16 cellular contexts compared by ENCODE assay signal in genomic region chr19:14198384-14199376, GRCh38. TPM values are rescaled to one million over a fixed set of nuclear protein-coding genes. Genes with fewer than 3 reads are reported as not detected.
DNase-seq lines count a peak whose midpoint lies in the region; ATAC-seq, FAIRE-seq and TF ChIP-seq lines count a peak whose summit lies in the region.
"Had no signal": no experiment of that assay in that cellular context is flagged by ENCODE, and none has a peak within 500 bp of the region (broad histone marks: within the 10 kb centered on the region; RNA-seq: fewer than 3 reads in every experiment).

No MANE protein-coding gene starts in this region.

- ATAC-seq in K562 = peak; percentile 11; the same call in 1 of the 3 replicates
- ATAC-seq in body of pancreas = no peak
- no peak for ATAC-seq in HG03095 (IDR thresholded peaks at IDR 0.05; ENCODE audit: unreplicated experiment)

- H3K27me3 ChIP-seq in K562 (ENCODE audit: control insufficient read depth in 2 of 2, insufficient read depth in 2 of 2, low read length in 2 of 2) (no peaks in the 10 kb centered on the region), osteoblast (ENCODE audit: insufficient read depth, low read length) (no peaks in the 10 kb centered on the region), body of pancreas (no peaks in the 10 kb centered on the region)

- no peak for TF ChIP-seq EP300 in K562 (IDR thresholded peaks at IDR 0.05; ENCODE audit: low read length)

- no peaks in the 10 kb centered on the region for H3K9me1 ChIP-seq in K562 (ENCODE audit: control insufficient read depth, insufficient read depth, low read length)

- H3K4me3 ChIP-seq in NB4 (ENCODE audit: low read depth, low read length) (no peak overlapping the region), K562 (no peak overlapping the region), osteoblast (ENCODE audit: insufficient read depth, low read length) (no peak overlapping the region), body of pancreas (no peak overlapping the region)
- H3K4me3 ChIP-seq: smooth muscle cell, thoracic aorta had no signal

- H3K9ac ChIP-seq in K562 (ENCODE audit: insufficient read depth in 1 of 2, low read depth in 2 of 2, low read length in 2 of 2) = peak overlapping the region in 1 of 2 experiments; percentile 26; a peak in 1 of 4 replicates

- WGBS in K562 (ENCODE audit: insufficient coverage, low coverage, missing lambda C conversion rate) = 74% methylated on average over 14 of the region's 18 CpGs
- 77 to 83% methylated on average over 14 to 18 of the region's 18 CpGs for WGBS in body of pancreas, 2 donors

- H4K20me1 ChIP-seq in K562 (replicated peaks; ENCODE audit: control insufficient read depth, insufficient read depth, low read length) = peaks cover 8% of the 10 kb centered on the region; the same call in 1 of the 2 replicates
- no peaks in the 10 kb centered on the region for H4K20me1 ChIP-seq in osteoblast (ENCODE audit: insufficient read depth, low read length)

- H3K4me2 ChIP-seq in K562 (ENCODE audit: insufficient read depth, low read length) = no peak overlapping the region
- H3K4me2 ChIP-seq in osteoblast (ENCODE audit: insufficient read depth, low read length) = no peak overlapping the region
- H3K4me2 ChIP-seq: smooth muscle cell had no signal

- H3K4me1 ChIP-seq in K562 (replicated peaks in 1 of 2; ENCODE audit: control insufficient read depth in 2 of 2, insufficient read depth in 2 of 2, low read length in 2 of 2) (peaks cover 0 to 12% of the 10 kb centered on the region in 2 experiments; a peak in 2 of 5 replicates), osteoblast (ENCODE audit: insufficient read depth, low read length) (no peaks in the 10 kb centered on the region), body of pancreas (no peaks in the 10 kb centered on the region)

- CTCF ChIA-PET in K562 (lab: Yijun Ruan, JAX; ENCODE audit: low intra/inter-chr PET ratio) = interaction anchor here (0.6 to 1.1 kb wide), 4 partner anchors 142 to 268 kb away, joined by 3 to 6 read pairs (median 4); no protein-coding TSS in a partner anchor

- intact Hi-C loops in K562 (cut with micrococcal nuclease) = loop anchor here (2.0 to 10.0 kb wide), 2 partner anchors 150 to 286 kb away; no protein-coding TSS in a partner anchor
- intact Hi-C loops in body of pancreas (cut with DNase I) = no loop called here

- no peak overlapping the region for H2AFZ ChIP-seq in K562 (ENCODE audit: low read depth, low read length)
- H2AFZ ChIP-seq in osteoblast (ENCODE audit: low read length) = no peak overlapping the region

- POLR2A ChIA-PET in K562 (lab: Yijun Ruan, JAX) = interaction anchor here (0.6 to 1.2 kb wide), 4 partner anchors 15 to 259 kb away, joined by 3 to 4 read pairs (median 3); no protein-coding TSS in a partner anchor

- BruUV-seq in K562 (replicated peaks; lab: Mats Ljungman, UMichigan) = no TSS peak

- in situ Hi-C loops in K562 (cut with MboI) = loop anchor here (5.0 kb wide), 2 partner anchors 149 to 279 kb away; partner anchors contain the start of gene PTGER1

- peaks cover 9% of the 10 kb centered on the region for H3K79me2 ChIP-seq in K562 (ENCODE audit: control insufficient read depth, insufficient read depth, low read length)
- no peaks in the 10 kb centered on the region for H3K79me2 ChIP-seq in osteoblast (ENCODE audit: insufficient read depth, low read length)

- TF ChIP-seq CTCF in NB4 (IDR thresholded peaks at IDR 0.05; ENCODE audit: low read depth, low read length) (peak; percentile 27), K562 (IDR thresholded peaks at IDR 0.05 in 2 of 3, conservative IDR thresholded peaks at IDR 0.05 in 1 of 3; ENCODE audit: insufficient read depth in 2 of 3, low read depth in 1 of 3, low read length in 3 of 3) (peak; percentile 25 to 47 (median 34); a peak in 4 of 6 replicates), osteoblast (IDR thresholded peaks at IDR 0.05; ENCODE audit: extremely low read depth, low read depth, low read length) (no peak), body of pancreas (IDR thresholded peaks at IDR 0.05) (no peak)

- peak; percentile 39 for DNase-seq in NCI-H2171 treated with DMSO at 0.1 percent for 48 hours (lab: John Stamatoyannopoulos, UW)
- DNase-seq in NCI-H2171 (lab: John Stamatoyannopoulos, UW) = no peak
- peak; percentile 66 for DNase-seq in NB4 (ENCODE audit: low read depth)
- peak in 1 of 4 experiments; percentile 33 for DNase-seq in K562 (ENCODE audit: extremely low read depth in 1 of 4, low spot score in 3 of 4)
- DNase-seq in osteoblast (ENCODE audit: insufficient read length, low spot score, missing footprints) = peak; percentile 52
- no peak for DNase-seq in body of pancreas
- DNase-seq in activated CD4-positive, CD25-positive, alpha-beta regulatory T cell (lab: John Stamatoyannopoulos, UW) = no peak
- DNase-seq: activated T-cell treated with anti-CD3 and anti-CD28 coated beads for 4 hours, aorta, DMS153, KBM-7 had no signal

- TF ChIP-seq POLR2A in NB4 (IDR thresholded peaks at IDR 0.05; ENCODE audit: extremely low read depth, insufficient read length) = no peak
- no peak for TF ChIP-seq POLR2A in K562 (conservative IDR thresholded peaks at IDR 0.05)
- no peak for TF ChIP-seq POLR2A in body of pancreas (IDR thresholded peaks at IDR 0.05)

- H3K27ac ChIP-seq in K562 (ENCODE audit: extremely low read depth, low read depth, low read length) (no peak overlapping the region), osteoblast (ENCODE audit: low read depth, low read length) (no peak overlapping the region), body of pancreas (no peak overlapping the region)
- H3K27ac ChIP-seq: thoracic aorta had no signal

- H3K9me3 ChIP-seq in K562 (replicated peaks; ENCODE audit: control insufficient read depth, insufficient read depth, low read depth, low read length) = no peaks in the 10 kb centered on the region
- H3K9me3 ChIP-seq in osteoblast (ENCODE audit: low read depth, low read length) = no peaks in the 10 kb centered on the region
- no peaks in the 10 kb centered on the region for H3K9me3 ChIP-seq in body of pancreas
- H3K9me3 ChIP-seq: thoracic aorta had no signal

- FAIRE-seq in K562 (lab: Jason Lieb, UNC) = no peak
- FAIRE-seq: GM18507, TTC549 had no signal

- H3K36me3 ChIP-seq in K562 (ENCODE audit: control insufficient read depth, insufficient read depth, low read length) (no peaks in the 10 kb centered on the region), osteoblast (ENCODE audit: insufficient read depth, low read length) (no peaks in the 10 kb centered on the region), body of pancreas (replicated peaks in 1 of 2; ENCODE audit: insufficient read depth in 1 of 2, low read depth in 2 of 2) (no peaks in the 10 kb centered on the region)
- H3K36me3 ChIP-seq: thoracic aorta had no signal

- TF ChIP-seq RAD21 in K562 (CRISPR knock-in tag; conservative IDR thresholded peaks at IDR 0.05 in 1 of 2, IDR thresholded peaks at IDR 0.05 in 1 of 2) = peak in 1 of 2 experiments; percentile 45; a peak in 2 of 4 replicates

TF ChIP-seq in K562, 482 proteins besides CTCF, POLR2A, EP300 and RAD21:
- TF ChIP-seq VEZF1 (CRISPR knock-in tag; IDR thresholded peaks at IDR 0.05) (peak; percentile 28; the same call in 1 of the 2 replicates), BCOR (IDR thresholded peaks at IDR 0.05) (0 out of 2 replicates have a peak, but pooled peaks have one; percentile 7), ZFP36 (IDR thresholded peaks at IDR 0.05; ENCODE audit: low read depth, low read length, partially characterized antibody) (peak; percentile 85), BRF1 (IDR thresholded peaks at IDR 0.05; ENCODE audit: borderline replicate concordance, extremely low read depth, insufficient read length) (no peak), FOXA3 (CRISPR knock-in tag; conservative IDR thresholded peaks at IDR 0.05 in 1 of 2, IDR thresholded peaks at IDR 0.05 in 1 of 2) (no peak), SRSF7 (optimal IDR thresholded peaks at IDR 0.05; ENCODE audit: low read depth, low read length) (no peak)
TF ChIP-seq in K562: peak in this region for 3.

RNA-seq across cellular contexts. Expression of gene ADGRL1, which starts 7.3 kb away (rescaled TPM):
- total RNA-seq in K562 (2011; cell fraction: chromatin; rRNA removed; ENCODE audit: low replicate concordance) = 52.8 and 150 TPM in 2 replicates
- total RNA-seq in K562 (2011; cell fraction: nucleolus; rRNA removed) = 73.8 and 77.4 TPM in 2 replicates
- 64.1 and 80.0 TPM in 2 replicates for total RNA-seq in K562 (2011; cell fraction: nucleoplasm; rRNA removed)
- total RNA-seq in K562 (2014; rRNA removed) (10.9 TPM in 2 replicates), K562 (2014; rRNA removed; fragmentation: Illumina TruSeq; extraction: Trizol) (2.8 and 3.3 TPM in 2 replicates), K562 (2015; rRNA removed; fragmentation: Illumina TruSeq; extraction: Trizol) (6.7 and 7.6 TPM in 2 replicates), K562 (2021) (33.2 and 37.0 TPM in 2 replicates), osteoblast (2.5 and 2.9 TPM in 2 replicates), body of pancreas (10 to 100 TPM; 12.5 to 16.5 TPM)
- polyA plus RNA-seq in K562 (2011; rRNA removed) (8.6 and 14.7 TPM in 2 replicates), K562 (2014; fragmentation: Illumina TruSeq; extraction: Trizol) (10.8 and 16.6 TPM in 2 replicates), K562 (2014; fragmentation: Nextera tagmentation; extraction: Ambion mirVana) (under 1 TPM; 0.14 to 0.27 TPM), K562 (2014; rRNA removed) (12.6 and 20.3 TPM in 2 replicates)
- 10.0 and 19.9 TPM in 2 replicates for polyA plus RNA-seq in K562 (2011; cell fraction: cytosol; rRNA removed)
- 50.7 and 75.0 TPM in 2 replicates for polyA plus RNA-seq in K562 (2011; cell fraction: nucleus; rRNA removed)
- polyA plus RNA-seq in K562 (2012) = 12.4 and 16.3 TPM in 2 replicates
- polyA minus RNA-seq in K562 (2011; rRNA and poly(A)+ RNA removed) = 9.3 and 13.3 TPM in 2 replicates
- polyA minus RNA-seq in K562 (2011; cell fraction: cytosol; rRNA and poly(A)+ RNA removed) = 31.3 and 46.7 TPM in 2 replicates
- 17.5 and 24.1 TPM in 2 replicates for polyA minus RNA-seq in K562 (2011; cell fraction: nucleus; rRNA and poly(A)+ RNA removed)

Comparison
In these comparisons a context has a peak if more than half of its experiments do, and no peak if none do; other contexts are left out.
1. DNase-seq: peak in NCI-H2171 treated with DMSO at 0.1 percent for 48 hours (single experiment), NB4 (single experiment) and osteoblast (single experiment); none in NCI-H2171 (single experiment), body of pancreas (0 of 4) and activated CD4-positive, CD25-positive, alpha-beta regulatory T cell (0 of 4).
2. CTCF ChIP-seq: peak in NB4 (single experiment) and K562 (3 of 3); none in osteoblast (single experiment) and body of pancreas (0 of 7).